Comparison of ENCODE assay signal across 10 cellular contexts in genomic region chr10:57849726-57850357, GRCh38.
A peak's percentile ranks its signal among the peaks of the same experiment; 100 is the strongest.
DNase-seq lines count a peak whose midpoint lies in the region; ATAC-seq and TF ChIP-seq lines count a peak whose summit lies in the region.
"Had no signal": no experiment of that assay in that cellular context is flagged by ENCODE, and none has a peak within 500 bp of the region (broad histone marks: within the 10 kb centered on the region; RNA-seq: fewer than 3 reads in every experiment).

No MANE protein-coding gene starts in this region.

- H3K36me3 Mint-ChIP-seq in neural crest cell (ENCODE audit: low read depth): no peaks in the 10 kb centered on the region

- H3K9me3 Mint-ChIP-seq in neural crest cell: no peaks in the 10 kb centered on the region
- H3K9me3 Mint-ChIP-seq: activated naive CD8-positive, alpha-beta T cell treated with anti-CD3 and anti-CD28 coated beads, Interleukin-2, amount 50 U/mL, for 24 hours had no signal

- intact Hi-C loops in ovary (cut with DNase I): no loop called here

- ATAC-seq in HG02938 (IDR thresholded peaks at IDR 0.05; ENCODE audit: unreplicated experiment): no peak
- ATAC-seq in GM19035 (IDR thresholded peaks at IDR 0.05; ENCODE audit: unreplicated experiment): no peak
- ATAC-seq: activated naive CD8-positive, alpha-beta T cell treated with anti-CD3 and anti-CD28 coated beads, Interleukin-2, amount 50 U/mL, for 24 hours had no signal

- no peak overlapping the region for H3K4me3 Mint-ChIP-seq in neural crest cell
- H3K4me3 Mint-ChIP-seq: activated naive CD8-positive, alpha-beta T cell treated with anti-CD3 and anti-CD28 coated beads, Interleukin-2, amount 50 U/mL, for 24 hours had no signal

- no peaks in the 10 kb centered on the region for H3K4me1 ChIP-seq in ovary (ENCODE audit: insufficient read depth)
- H3K4me1 ChIP-seq: suprapubic skin had no signal

- H3K9me3 ChIP-seq in ovary: no peaks in the 10 kb centered on the region
- H3K9me3 ChIP-seq: suprapubic skin had no signal

- TF ChIP-seq EP300 in ovary (IDR thresholded peaks at IDR 0.05): no peak

- peak; percentile 6 for DNase-seq in EL
- peak; percentile 19 for DNase-seq in NAMALWA (ENCODE audit: low spot score)
- DNase-seq in choroid plexus epithelial cell (ENCODE audit: low read depth): peak; percentile 59
- no peak for DNase-seq in neural crest cell (ENCODE audit: low read depth, low spot score)
- DNase-seq in ovary: no peak
- DNase-seq: activated naive CD8-positive, alpha-beta T cell treated with anti-CD3 and anti-CD28 coated beads, Interleukin-2, amount 50 U/mL, for 24 hours; NCI-H1694 treated with DMSO at 0.1 percent for 48 hours had no signal

- peaks cover 3% of the 10 kb centered on the region for H3K4me1 Mint-ChIP-seq in neural crest cell
- H3K4me1 Mint-ChIP-seq: activated naive CD8-positive, alpha-beta T cell treated with anti-CD3 and anti-CD28 coated beads, Interleukin-2, amount 50 U/mL, for 24 hours had no signal

- H3K27me3 Mint-ChIP-seq in neural crest cell (ENCODE audit: low read depth): no peaks in the 10 kb centered on the region

- no peak for TF ChIP-seq POLR2A in ovary (IDR thresholded peaks at IDR 0.05)

- no peak overlapping the region for H3K4me3 ChIP-seq in choroid plexus epithelial cell (ENCODE audit: low read depth, low read length)
- no peak overlapping the region for H3K4me3 ChIP-seq in ovary
- H3K4me3 ChIP-seq: suprapubic skin had no signal

- no peak overlapping the region for H3K27ac Mint-ChIP-seq in neural crest cell (ENCODE audit: unreplicated experiment)
- H3K27ac Mint-ChIP-seq: activated naive CD8-positive, alpha-beta T cell treated with anti-CD3 and anti-CD28 coated beads, Interleukin-2, amount 50 U/mL, for 24 hours had no signal

- H3K36me3 ChIP-seq in ovary: no peaks in the 10 kb centered on the region
- H3K36me3 ChIP-seq: suprapubic skin had no signal

- 27 to 32% (median 28%) methylated on average over 1 of the region's 1 CpG for whole genome bisulfite sequencing in ovary, 3 donors

- no peak overlapping the region for H3K27ac ChIP-seq in ovary
- H3K27ac ChIP-seq: suprapubic skin had no signal

- H3K27me3 ChIP-seq in ovary: no peaks in the 10 kb centered on the region
- H3K27me3 ChIP-seq: suprapubic skin had no signal

- peak; percentile 42 for TF ChIP-seq CTCF in choroid plexus epithelial cell (conservative IDR thresholded peaks at IDR 0.05; ENCODE audit: low read depth, low read length)
- peak; percentile 69 for TF ChIP-seq CTCF in neural crest cell (conservative IDR thresholded peaks at IDR 0.05)
- TF ChIP-seq CTCF in ovary (IDR thresholded peaks at IDR 0.05): peak in 1 of 3 donors; percentile 11

Comparison
In these comparisons a context has a peak if more than half of its experiments do, and no peak if none do; other contexts are left out.
1. DNase-seq: peak in EL (single experiment), NAMALWA (single experiment) and choroid plexus epithelial cell (single experiment); none in neural crest cell (single experiment) and ovary (0 of 5).